In the genomic region with DNA sequence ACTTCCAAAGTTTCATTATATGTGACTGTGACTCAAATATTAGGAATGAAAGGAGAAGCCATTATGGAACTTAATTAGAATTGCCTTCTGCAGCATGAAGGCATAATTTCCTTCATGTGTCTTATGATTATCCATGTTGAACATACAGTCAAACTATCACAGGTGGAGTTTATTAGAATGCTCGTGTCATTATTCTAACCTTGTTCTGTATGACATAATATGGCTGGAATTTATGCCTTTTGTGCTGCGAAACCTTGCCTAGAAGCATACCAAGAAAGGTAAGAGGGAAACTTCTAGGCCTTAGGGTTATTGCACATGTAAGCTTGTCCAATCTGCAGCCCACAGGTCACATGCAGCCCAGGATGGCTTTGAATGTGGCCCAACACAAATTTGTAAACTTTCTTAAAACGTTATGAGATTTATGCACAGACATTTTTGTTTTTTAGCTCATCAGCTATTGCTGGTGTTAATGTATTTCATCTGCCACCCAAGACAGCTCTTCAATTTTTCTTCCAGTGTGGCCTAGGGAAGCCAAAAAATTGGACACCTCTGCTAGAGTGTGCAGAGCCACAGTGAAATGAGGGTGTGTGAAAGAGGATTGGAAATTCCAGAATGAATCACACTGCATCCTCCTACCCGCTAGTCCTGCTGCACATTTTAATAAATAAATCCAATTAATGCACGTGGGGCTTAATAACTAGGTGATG, we compare ENCODE assay signal across 1 cellular context.
TF ChIP-seq lines count a peak whose summit lies in the region.

No MANE protein-coding gene starts in this region.

TF ChIP-seq in GM23338, 12 proteins besides CTCF, POLR2A, EP300 and RAD21 (continued from another document):
- TF ChIP-seq ZNF462 (CRISPR knock-in tag; IDR thresholded peaks at IDR 0.05) (no peak), POLR2AphosphoS5 (IDR thresholded peaks at IDR 0.05; ENCODE audit: low read depth) (no peak), EZH2 (IDR thresholded peaks at IDR 0.05; ENCODE audit: low read depth, unreplicated experiment) (no peak), NANOG (IDR thresholded peaks at IDR 0.05; ENCODE audit: borderline replicate concordance) (no peak)
